In genomic region chr9:33619666-33620404, GRCh38 we compare ENCODE assay signal across 11 cellular contexts.
DNase-seq lines count a peak whose midpoint lies in the region; ATAC-seq, FAIRE-seq and TF ChIP-seq lines count a peak whose summit lies in the region.
"Had no signal": no experiment of that assay in that cellular context is flagged by ENCODE, and none has a peak within 500 bp of the region (broad histone marks: within the 10 kb centered on the region; RNA-seq: fewer than 3 reads in every experiment).

No MANE protein-coding gene starts in this region.

- no peak for TF ChIP-seq POLR2A in K562 (conservative IDR thresholded peaks at IDR 0.05)
- no peak for TF ChIP-seq POLR2A in sigmoid colon (IDR thresholded peaks at IDR 0.05)

- no peaks in the 10 kb centered on the region for H3K79me2 ChIP-seq in K562 (ENCODE audit: control insufficient read depth, insufficient read depth, low read length)

- WGBS in K562 (ENCODE audit: insufficient coverage, low coverage, missing lambda C conversion rate), result 2% methylated on average over 3 of the region's 3 CpGs
- 36 to 42% methylated on average over 3 of the region's 3 CpGs for WGBS in sigmoid colon, 2 donors

- no peak overlapping the region; a peak in 1 of 4 replicates for H3K9ac ChIP-seq in K562 (ENCODE audit: insufficient read depth in 1 of 2, low read depth in 2 of 2, low read length in 2 of 2)
- H3K9ac ChIP-seq: BLaER1 had no signal

- peak overlapping the region in 2 of 3 experiments; percentile 36 to 82 for H3K27ac Mint-ChIP-seq in nephron
- H3K27ac Mint-ChIP-seq: activated naive CD8-positive, alpha-beta T cell treated with anti-CD3 and anti-CD28 coated beads, Interleukin-2, amount 10 ng/mL, durations not matched to agents 7 days and 5 days had no signal

- H3K9me1 ChIP-seq in K562 (ENCODE audit: control insufficient read depth, insufficient read depth, low read length), result no peaks in the 10 kb centered on the region

- no peak for TF ChIP-seq RAD21 in K562 (CRISPR knock-in tag; conservative IDR thresholded peaks at IDR 0.05 in 1 of 2, IDR thresholded peaks at IDR 0.05 in 1 of 2)

- H3K4me2 ChIP-seq in K562 (ENCODE audit: insufficient read depth, low read length), result no peak overlapping the region
- H3K4me2 ChIP-seq: BLaER1 had no signal

- no TSS peak for BruUV-seq in K562 (replicated peaks; lab: Mats Ljungman, UMichigan)

- H2AFZ ChIP-seq in K562 (ENCODE audit: low read depth, low read length), result peak overlapping the region; percentile 62; the same call in 1 of the 2 replicates

- H3K4me1 ChIP-seq in K562 (replicated peaks in 1 of 2; ENCODE audit: control insufficient read depth in 2 of 2, insufficient read depth in 2 of 2, low read length in 2 of 2) (peaks cover 6 to 24% of the 10 kb centered on the region in 2 experiments; a peak in 3 of 5 replicates), sigmoid colon (peaks cover 0 to 17% (median 8%) of the 10 kb centered on the region in 4 donors)

- H3K27ac ChIP-seq in K562 (ENCODE audit: extremely low read depth, low read depth, low read length) (peak overlapping the region; percentile 84; the same call in 2 of the 3 replicates), sigmoid colon (peak overlapping the region in 2 of 4 donors; percentile 67 to 78)
- H3K27ac ChIP-seq: BLaER1 had no signal

- H3K4me1 Mint-ChIP-seq in nephron, result peaks cover 32% of the 10 kb centered on the region

- H3K9me3 ChIP-seq in K562 (replicated peaks; ENCODE audit: control insufficient read depth, insufficient read depth, low read depth, low read length) (no peaks in the 10 kb centered on the region), sigmoid colon (no peaks in the 10 kb centered on the region)
- H3K9me3 ChIP-seq: BLaER1 had no signal

- H3K27me3 ChIP-seq in K562 (ENCODE audit: control insufficient read depth in 2 of 2, insufficient read depth in 2 of 2, low read length in 2 of 2) (no peaks in the 10 kb centered on the region), sigmoid colon (no peaks in the 10 kb centered on the region)
- H3K27me3 ChIP-seq: BLaER1 had no signal

- peak; percentile 76 for FAIRE-seq in K562 (lab: Jason Lieb, UNC)
- FAIRE-seq: GM19239 had no signal

- H3K9me3 Mint-ChIP-seq in nephron, result no peaks in the 10 kb centered on the region
- H3K9me3 Mint-ChIP-seq: activated naive CD8-positive, alpha-beta T cell treated with anti-CD3 and anti-CD28 coated beads, Interleukin-2, amount 10 ng/mL, durations not matched to agents 7 days and 5 days had no signal

- H4K20me1 ChIP-seq in K562 (replicated peaks; ENCODE audit: control insufficient read depth, insufficient read depth, low read length), result no peaks in the 10 kb centered on the region
- H4K20me1 ChIP-seq: BLaER1 had no signal

- POLR2A ChIA-PET in K562 (lab: Yijun Ruan, JAX), result interaction anchor here (0.7 to 1.2 kb wide), 2 partner anchors 115 to 145 kb away, joined by 3 read pairs; no protein-coding TSS in a partner anchor

- TF ChIP-seq CTCF in K562 (IDR thresholded peaks at IDR 0.05 in 2 of 3, conservative IDR thresholded peaks at IDR 0.05 in 1 of 3; ENCODE audit: insufficient read depth in 2 of 3, low read depth in 1 of 3, low read length in 3 of 3) (no peak), nephron (IDR thresholded peaks at IDR 0.05; ENCODE audit: unreplicated experiment in 3 of 3) (no peak), omental fat pad (IDR thresholded peaks at IDR 0.05) (no peak), sigmoid colon (IDR thresholded peaks at IDR 0.05) (no peak)

- no peaks in the 10 kb centered on the region for H3K36me3 Mint-ChIP-seq in nephron (ENCODE audit: low read depth)
- H3K36me3 Mint-ChIP-seq: activated naive CD8-positive, alpha-beta T cell treated with anti-CD3 and anti-CD28 coated beads, Interleukin-2, amount 10 ng/mL, durations not matched to agents 7 days and 5 days had no signal

- CTCF ChIA-PET in K562 (lab: Yijun Ruan, JAX; ENCODE audit: low intra/inter-chr PET ratio), result no interaction called here

- no peaks in the 10 kb centered on the region; the same call in 2 of the 3 replicates for H3K36me3 ChIP-seq in K562 (ENCODE audit: control insufficient read depth, insufficient read depth, low read length)
- no peaks in the 10 kb centered on the region for H3K36me3 ChIP-seq in sigmoid colon
- H3K36me3 ChIP-seq: BLaER1 had no signal

- in situ Hi-C loops in K562 (cut with MboI), result no loop called here

- DNase-seq in NCI-H345 (lab: John Stamatoyannopoulos, UW) (peak; percentile 15), NCI-H345 treated with DMSO at 0.1 percent for 48 hours (lab: John Stamatoyannopoulos, UW; ENCODE audit: unreplicated experiment) (no peak), NCI-H1105 treated with DMSO at 0.1 percent for 48 hours (lab: John Stamatoyannopoulos, UW) (peak; percentile 7), K562 (ENCODE audit: extremely low read depth in 1 of 4, low spot score in 3 of 4) (peak; percentile 33 to 81 (median 40)), omental fat pad (ENCODE audit: low spot score) (no peak), sigmoid colon (no peak)
- DNase-seq: activated naive CD8-positive, alpha-beta T cell treated with anti-CD3 and anti-CD28 coated beads, Interleukin-2, amount 10 ng/mL, durations not matched to agents 7 days and 5 days had no signal

- ATAC-seq in K562 (peak; percentile 76), omental fat pad (ENCODE audit: low FRiP score) (no peak), GM19035 (IDR thresholded peaks at IDR 0.05; ENCODE audit: unreplicated experiment) (no peak)

- intact Hi-C loops in K562 (cut with micrococcal nuclease) (loop anchor here (10.0 kb wide), 1 partner anchor 215 kb away; the partner anchor contains the start of gene AQP7), sigmoid colon (cut with DNase I) (no loop called here)

- H3K27me3 Mint-ChIP-seq in nephron (ENCODE audit: low read depth), result peaks cover 8% of the 10 kb centered on the region

- TF ChIP-seq EP300 in K562 (IDR thresholded peaks at IDR 0.05; ENCODE audit: low read length), result peak; percentile 80
- TF ChIP-seq EP300 in sigmoid colon (IDR thresholded peaks at IDR 0.05), result no peak

- H3K4me3 ChIP-seq in K562, result no peak overlapping the region
- no peak overlapping the region for H3K4me3 ChIP-seq in sigmoid colon
- H3K4me3 ChIP-seq: BLaER1 had no signal

- no peak overlapping the region for H3K4me3 Mint-ChIP-seq in nephron
- H3K4me3 Mint-ChIP-seq: activated naive CD8-positive, alpha-beta T cell treated with anti-CD3 and anti-CD28 coated beads, Interleukin-2, amount 10 ng/mL, durations not matched to agents 7 days and 5 days had no signal

TF ChIP-seq in K562, 482 proteins besides CTCF, POLR2A, EP300 and RAD21 (continues in another document):
- TF ChIP-seq NFE2L1 (tag; IDR thresholded peaks at IDR 0.05; ENCODE audit: borderline replicate concordance, low read depth) (peak; percentile 100), RCOR1 (IDR thresholded peaks at IDR 0.05; ENCODE audit: borderline replicate concordance in 1 of 2, low read depth in 2 of 2, low read length in 2 of 2) (peak in 1 of 2 experiments; percentile 45; a peak in 1 of 4 replicates), FOXK2 (conservative IDR thresholded peaks at IDR 0.05 in 1 of 2, IDR thresholded peaks at IDR 0.05 in 1 of 2; ENCODE audit: low read depth in 2 of 2) (peak in 1 of 2 experiments; percentile 81; a peak in 3 of 4 replicates), ZNF316 (IDR thresholded peaks at IDR 0.05) (peak; percentile 100), CCNT2 (IDR thresholded peaks at IDR 0.05; ENCODE audit: borderline replicate concordance, extremely low read depth, insufficient read length, low read depth, low read length) (no peak), FOXJ2 (tag; IDR thresholded peaks at IDR 0.05) (peak; percentile 48; the same call in 1 of the 2 replicates), HDGF (IDR thresholded peaks at IDR 0.05) (no peak), HSF4 (CRISPR knock-in tag; IDR thresholded peaks at IDR 0.05; ENCODE audit: borderline replicate concordance) (no peak), TCF15 (CRISPR knock-in tag; IDR thresholded peaks at IDR 0.05) (no peak), TAL1 (IDR thresholded peaks at IDR 0.05) (peak; percentile 13; the same call in 1 of the 2 replicates), PCBP2 (IDR thresholded peaks at IDR 0.05; ENCODE audit: low read depth, low read length, poor library complexity, severe bottlenecking) (no peak), MEIS2 (IDR thresholded peaks at IDR 0.05; ENCODE audit: partially characterized antibody) (peak; percentile 16), ZNF24 (IDR thresholded peaks at IDR 0.05) (no peak), PTRF (tag; IDR thresholded peaks at IDR 0.05) (no peak)
- TF ChIP-seq, protein P1, sequence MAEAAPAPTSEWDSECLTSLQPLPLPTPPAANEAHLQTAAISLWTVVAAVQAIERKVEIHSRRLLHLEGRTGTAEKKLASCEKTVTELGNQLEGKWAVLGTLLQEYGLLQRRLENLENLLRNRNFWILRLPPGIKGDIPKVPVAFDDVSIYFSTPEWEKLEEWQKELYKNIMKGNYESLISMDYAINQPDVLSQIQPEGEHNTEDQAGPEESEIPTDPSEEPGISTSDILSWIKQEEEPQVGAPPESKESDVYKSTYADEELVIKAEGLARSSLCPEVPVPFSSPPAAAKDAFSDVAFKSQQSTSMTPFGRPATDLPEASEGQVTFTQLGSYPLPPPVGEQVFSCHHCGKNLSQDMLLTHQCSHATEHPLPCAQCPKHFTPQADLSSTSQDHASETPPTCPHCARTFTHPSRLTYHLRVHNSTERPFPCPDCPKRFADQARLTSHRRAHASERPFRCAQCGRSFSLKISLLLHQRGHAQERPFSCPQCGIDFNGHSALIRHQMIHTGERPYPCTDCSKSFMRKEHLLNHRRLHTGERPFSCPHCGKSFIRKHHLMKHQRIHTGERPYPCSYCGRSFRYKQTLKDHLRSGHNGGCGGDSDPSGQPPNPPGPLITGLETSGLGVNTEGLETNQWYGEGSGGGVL (CRISPR knock-in tag; IDR thresholded peaks at IDR 0.05), result no peak
- TF ChIP-seq, protein P2, sequence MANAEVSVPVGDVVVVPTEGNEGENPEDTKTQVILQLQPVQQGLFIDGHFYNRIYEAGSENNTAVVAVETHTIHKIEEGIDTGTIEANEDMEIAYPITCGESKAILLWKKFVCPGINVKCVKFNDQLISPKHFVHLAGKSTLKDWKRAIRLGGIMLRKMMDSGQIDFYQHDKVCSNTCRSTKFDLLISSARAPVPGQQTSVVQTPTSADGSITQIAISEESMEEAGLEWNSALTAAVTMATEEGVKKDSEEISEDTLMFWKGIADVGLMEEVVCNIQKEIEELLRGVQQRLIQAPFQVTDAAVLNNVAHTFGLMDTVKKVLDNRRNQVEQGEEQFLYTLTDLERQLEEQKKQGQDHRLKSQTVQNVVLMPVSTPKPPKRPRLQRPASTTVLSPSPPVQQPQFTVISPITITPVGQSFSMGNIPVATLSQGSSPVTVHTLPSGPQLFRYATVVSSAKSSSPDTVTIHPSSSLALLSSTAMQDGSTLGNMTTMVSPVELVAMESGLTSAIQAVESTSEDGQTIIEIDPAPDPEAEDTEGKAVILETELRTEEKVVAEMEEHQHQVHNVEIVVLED (CRISPR knock-in tag; IDR thresholded peaks at IDR 0.05), result 0 out of 2 replicates have a peak, but pooled peaks have one; percentile 16

Comparison
In these comparisons a context has a peak if more than half of its experiments do, and no peak if none do; other contexts are left out.
1. DNase-seq: peak in NCI-H345 (single experiment), NCI-H1105 treated with DMSO at 0.1 percent for 48 hours (single experiment) and K562 (4 of 4); none in NCI-H345 treated with DMSO at 0.1 percent for 48 hours (single experiment), omental fat pad (single experiment) and sigmoid colon (single experiment).